ENCODE assay signal across 8 cellular contexts in the genomic region with DNA sequence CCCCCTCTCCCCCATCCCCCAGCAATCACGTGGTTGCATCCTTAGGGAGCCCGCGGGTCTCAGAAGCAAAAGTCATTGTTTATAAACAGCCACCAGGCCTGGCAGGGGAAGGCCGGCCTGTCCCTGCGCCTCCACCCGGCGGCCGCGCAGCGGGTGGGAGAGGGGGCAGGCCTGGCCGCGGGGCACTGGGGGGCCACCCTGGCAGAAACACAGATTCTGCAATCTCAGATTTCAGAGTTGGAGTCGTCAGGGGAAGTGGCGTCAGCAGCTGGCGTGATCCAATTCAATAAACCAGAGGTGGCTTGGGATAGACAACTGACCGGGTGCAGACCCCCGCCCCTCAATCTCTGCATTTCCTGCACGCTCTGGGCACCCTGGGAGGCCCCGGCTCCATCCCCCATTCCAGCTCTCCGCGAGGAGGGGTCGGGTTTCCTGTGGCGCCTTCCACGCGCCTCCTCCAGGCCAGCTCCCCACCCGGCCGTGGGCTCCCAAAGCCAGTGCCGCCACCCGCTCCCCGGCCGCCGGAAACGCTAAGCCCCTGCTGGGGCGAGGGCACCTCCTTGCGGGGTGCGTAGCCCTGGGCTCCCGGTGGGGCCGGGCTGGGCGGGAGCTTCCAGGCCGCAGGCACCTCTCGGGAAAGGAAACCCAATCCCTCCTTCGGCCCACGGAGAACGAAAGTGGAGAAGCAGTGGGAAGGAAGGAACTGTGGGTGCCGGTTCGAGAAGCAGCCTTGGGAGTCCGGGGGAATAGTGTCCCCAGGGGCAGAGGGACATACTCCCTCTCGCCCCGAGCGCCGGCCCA. TPM values are rescaled to one million over a fixed set of nuclear protein-coding genes. Genes with fewer than 3 reads are reported as not detected.
A peak's percentile ranks its signal among the peaks of the same experiment; 100 is the strongest.
DNase-seq lines count a peak whose midpoint lies in the region; ATAC-seq lines count a peak whose summit lies in the region.

No MANE protein-coding gene starts in this region.

- peak; percentile 12 for DNase-seq in SKM-1 treated with dmso at 0.1 percent for 144 hours (lab: John Stamatoyannopoulos, UW; ENCODE audit: unreplicated experiment)
- no peak for DNase-seq in SKM-1 (lab: John Stamatoyannopoulos, UW; ENCODE audit: unreplicated experiment)
- DNase-seq in SJCRH30 = peak; percentile 83 to 90
- peak; percentile 89 for DNase-seq in mesenteric fat pad (ENCODE audit: low spot score)

- peak overlapping the region; percentile 65 for H3K9ac ChIP-seq in endocrine pancreas (ENCODE audit: control insufficient read depth, insufficient read depth, low read length)

- H3K9me3 ChIP-seq in SJCRH30 (replicated peaks) (no peaks in the 10 kb centered on the region), endocrine pancreas (ENCODE audit: control insufficient read depth, low read length) (no peaks in the 10 kb centered on the region)

- H3K36me3 ChIP-seq in SJCRH30 = no peaks in the 10 kb centered on the region
- H3K36me3 ChIP-seq in endocrine pancreas (ENCODE audit: control insufficient read depth, insufficient read depth, low read length) = no peaks in the 10 kb centered on the region
- H3K36me3 ChIP-seq in urinary bladder (ENCODE audit: insufficient read depth) = no peaks in the 10 kb centered on the region

- no peak for ATAC-seq in HG03521 (IDR thresholded peaks at IDR 0.05; ENCODE audit: unreplicated experiment)
- ATAC-seq in GM21619 (IDR thresholded peaks at IDR 0.05; ENCODE audit: unreplicated experiment) = no peak

- 2% methylated on average over 51 of the region's 51 CpGs for WGBS in urinary bladder

- H3K4me3 ChIP-seq in SJCRH30 = peak overlapping the region; percentile 72
- H3K4me3 ChIP-seq in endocrine pancreas (ENCODE audit: control insufficient read depth, insufficient read depth, low read length) = no peak overlapping the region
- H3K4me3 ChIP-seq in urinary bladder (ENCODE audit: low read depth, low read length) = peak overlapping the region; percentile 80

- H3K27me3 ChIP-seq in SJCRH30 (no peaks in the 10 kb centered on the region), endocrine pancreas (ENCODE audit: control insufficient read depth, insufficient read depth, low read length) (no peaks in the 10 kb centered on the region)

- H3K4me1 ChIP-seq in SJCRH30 = peaks cover 45% of the 10 kb centered on the region
- no peaks in the 10 kb centered on the region for H3K4me1 ChIP-seq in endocrine pancreas (ENCODE audit: control insufficient read depth, insufficient read depth, low read length)
- H3K4me1 ChIP-seq in urinary bladder (ENCODE audit: insufficient read depth) = no peaks in the 10 kb centered on the region

- H3K27ac ChIP-seq in SJCRH30 (peak overlapping the region; percentile 72), urinary bladder (ENCODE audit: low read depth) (peak overlapping the region; percentile 87)

RNA-seq across cellular contexts. Expression of gene BIN1, which starts 1.1 kb away (rescaled TPM):
- total RNA-seq in SJCRH30 (2014; rRNA removed; shearing (Covaris generic)) = 87.6 and 90.4 TPM in 2 replicates
- total RNA-seq in mesenteric fat pad (87.0 TPM), urinary bladder (72.9 TPM)
- 149 TPM for polyA plus RNA-seq in urinary bladder
